In the genomic region with DNA sequence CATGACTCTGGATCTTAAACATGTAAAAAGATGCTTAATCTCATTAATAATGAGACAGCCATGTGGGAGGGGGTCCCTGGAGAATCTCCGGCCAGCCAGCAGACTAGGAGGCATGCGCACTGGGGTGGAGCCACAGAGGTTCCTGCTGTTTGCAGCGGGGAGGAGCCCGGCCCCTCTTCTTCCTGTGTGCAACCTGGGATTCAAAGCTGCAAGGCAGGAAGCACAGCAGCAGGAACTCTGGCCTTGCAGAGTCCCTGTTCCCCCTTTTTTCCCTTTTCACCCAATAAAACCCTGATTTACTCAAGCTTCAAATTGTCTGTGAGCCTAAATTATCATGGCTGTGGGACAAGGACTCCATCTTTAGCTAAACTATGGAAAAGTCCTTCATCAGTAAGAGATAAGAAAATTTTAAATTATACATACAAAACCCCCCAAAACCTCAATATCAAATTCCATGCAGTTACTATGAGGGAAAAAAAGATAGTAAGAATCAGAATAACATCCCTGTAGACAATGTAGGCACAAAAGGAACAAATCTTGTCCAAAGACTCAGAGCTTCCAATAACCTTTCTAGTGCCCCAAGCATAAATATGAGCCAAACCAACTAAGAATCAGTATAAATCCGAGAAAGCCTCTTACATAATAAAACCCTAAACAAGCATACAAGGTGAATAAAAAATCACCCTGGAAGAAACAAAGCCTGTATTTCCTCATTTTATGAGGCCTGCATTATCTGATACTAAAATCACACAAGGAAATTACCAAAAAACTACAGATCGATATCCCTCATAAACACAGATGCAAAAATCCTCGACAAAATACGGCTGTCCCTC, we compare ENCODE assay signal across 9 cellular contexts. TPM values are rescaled to one million over a fixed set of nuclear protein-coding genes. Genes with fewer than 3 reads are reported as not detected.
A peak's percentile ranks its signal among the peaks of the same experiment; 100 is the strongest.
DNase-seq lines count a peak whose midpoint lies in the region; ATAC-seq and TF ChIP-seq lines count a peak whose summit lies in the region.
"Had no signal": no experiment of that assay in that cellular context is flagged by ENCODE, and none has a peak within 500 bp of the region (broad histone marks: within the 10 kb centered on the region; RNA-seq: fewer than 3 reads in every experiment).

No MANE protein-coding gene starts in this region.

- TF ChIP-seq CTCF in BE2C (IDR thresholded peaks at IDR 0.05; ENCODE audit: low read depth, low read length): no peak
- TF ChIP-seq CTCF in cardiac muscle cell (IDR thresholded peaks at IDR 0.05; ENCODE audit: low read depth, low read length): no peak
- no peak for TF ChIP-seq CTCF in prostate gland (IDR thresholded peaks at IDR 0.05)

- peak overlapping the region; percentile 72 for H3K27ac Mint-ChIP-seq in activated T-cell treated with anti-CD3 and anti-CD28 coated beads, Interleukin-2, amount 50 U/mL, for 72 hours

- H3K9me3 ChIP-seq in BE2C (no peaks in the 10 kb centered on the region), HUES48 (ENCODE audit: control insufficient read depth, insufficient read depth, low read length) (no peaks in the 10 kb centered on the region), cardiac muscle cell (ENCODE audit: low read depth) (no peaks in the 10 kb centered on the region), prostate gland (no peaks in the 10 kb centered on the region)

- H3K4me1 Mint-ChIP-seq in activated T-cell treated with anti-CD3 and anti-CD28 coated beads, Interleukin-2, amount 50 U/mL, for 72 hours (ENCODE audit: low read depth): peaks cover 39% of the 10 kb centered on the region

- peak; percentile 78 for ATAC-seq in GM19452 (IDR thresholded peaks at IDR 0.05; ENCODE audit: unreplicated experiment)
- ATAC-seq in activated T-cell treated with anti-CD3 and anti-CD28 coated beads, Interleukin-2, amount 50 U/mL, for 72 hours (replicated peaks in 1 of 2): peak; percentile 53 to 71
- ATAC-seq: HCT116 had no signal

- H3K4me1 ChIP-seq in BE2C: peaks cover 18% of the 10 kb centered on the region
- H3K4me1 ChIP-seq in HUES48 (ENCODE audit: control insufficient read depth, insufficient read depth, low read length): peaks cover 24% of the 10 kb centered on the region
- H3K4me1 ChIP-seq in cardiac muscle cell (ENCODE audit: low read depth): peaks cover 9% of the 10 kb centered on the region
- no peaks in the 10 kb centered on the region for H3K4me1 ChIP-seq in prostate gland (replicated peaks)

- H3K9ac ChIP-seq in HUES48 (ENCODE audit: low read depth, low read length): peak overlapping the region; percentile 29; the same call in 1 of the 2 replicates

- no peaks in the 10 kb centered on the region for H3K27me3 Mint-ChIP-seq in activated T-cell treated with anti-CD3 and anti-CD28 coated beads, Interleukin-2, amount 50 U/mL, for 72 hours (ENCODE audit: low read depth)

- H3K9me3 Mint-ChIP-seq in activated T-cell treated with anti-CD3 and anti-CD28 coated beads, Interleukin-2, amount 50 U/mL, for 72 hours: no peaks in the 10 kb centered on the region

- no peaks in the 10 kb centered on the region for H3K36me3 Mint-ChIP-seq in activated T-cell treated with anti-CD3 and anti-CD28 coated beads, Interleukin-2, amount 50 U/mL, for 72 hours (ENCODE audit: insufficient read depth in 2 of 2)

- intact Hi-C loops in prostate gland (cut with DNase I): no loop called here

- DNase-seq in BE2C (peak; percentile 97), cardiac muscle cell (ENCODE audit: low read depth in 1 of 2, low spot score in 1 of 2) (peak; percentile 80 to 85), prostate gland (ENCODE audit: low spot score) (peak; percentile 35), cerebellar nuclear complex (lab: John Stamatoyannopoulos, UW) (no peak), occipital lobe (lab: John Stamatoyannopoulos, UW) (no peak)
- DNase-seq in activated T-cell treated with anti-CD3 and anti-CD28 coated beads, Interleukin-2, amount 50 U/mL, for 72 hours: peak; percentile 35 to 42

- H3K27me3 ChIP-seq in BE2C (no peaks in the 10 kb centered on the region), HUES48 (ENCODE audit: control insufficient read depth, insufficient read depth, low read length) (no peaks in the 10 kb centered on the region), cardiac muscle cell (no peaks in the 10 kb centered on the region), prostate gland (replicated peaks; ENCODE audit: insufficient read depth) (no peaks in the 10 kb centered on the region)

- 17% methylated on average over 8 of the region's 8 CpGs for WGBS in prostate gland

- H3K4me3 Mint-ChIP-seq in activated T-cell treated with anti-CD3 and anti-CD28 coated beads, Interleukin-2, amount 50 U/mL, for 72 hours: peak overlapping the region; percentile 53 to 66

- TF ChIP-seq POLR2A in prostate gland (IDR thresholded peaks at IDR 0.05): no peak

- H3K4me3 ChIP-seq in BE2C (ENCODE audit: low read depth, low read length): peak overlapping the region; percentile 29
- peak overlapping the region; percentile 20 for H3K4me3 ChIP-seq in HUES48 (ENCODE audit: low read depth, low read length)
- no peak overlapping the region for H3K4me3 ChIP-seq in cardiac muscle cell
- H3K4me3 ChIP-seq in prostate gland: no peak overlapping the region

- no peaks in the 10 kb centered on the region for H3K36me3 ChIP-seq in BE2C
- H3K36me3 ChIP-seq in HUES48 (ENCODE audit: control insufficient read depth, insufficient read depth, low read length): no peaks in the 10 kb centered on the region
- no peaks in the 10 kb centered on the region for H3K36me3 ChIP-seq in cardiac muscle cell
- H3K36me3 ChIP-seq in prostate gland: no peaks in the 10 kb centered on the region

- H3K27ac ChIP-seq in HUES48 (ENCODE audit: low read depth, low read length): peak overlapping the region; percentile 82
- H3K27ac ChIP-seq in cardiac muscle cell: peak overlapping the region; percentile 61
- no peak overlapping the region for H3K27ac ChIP-seq in prostate gland

RNA-seq across cellular contexts. Expression of a gene that starts 12.1 kb away (rescaled TPM):
- 107 TPM for polyA plus RNA-seq in BE2C (2012; ENCODE audit: insufficient read depth, insufficient read length, low read depth)
- 10 to 100 TPM; 25.7 to 32.1 TPM for total RNA-seq in activated T-cell treated with anti-CD3 and anti-CD28 coated beads, Interleukin-2, amount 50 U/mL, for 72 hours
- total RNA-seq in cardiac muscle cell: 78.1 and 103 TPM in 2 replicates
- 114 and 116 TPM in 2 replicates for polyA plus RNA-seq in cardiac muscle cell
- total RNA-seq in prostate gland: 100 to 1,000 TPM in 1 of 2 donors, 10 to 100 TPM in 1; 67.9 to 101 TPM
- total RNA-seq in occipital lobe: 37.3 TPM

RNA-seq across cellular contexts. Expression of a gene that starts 43.3 kb away (rescaled TPM):
- polyA plus RNA-seq in BE2C (2012; ENCODE audit: insufficient read depth, insufficient read length, low read depth): 8.1 TPM
- 10 to 100 TPM; 34.8 to 34.9 TPM for total RNA-seq in activated T-cell treated with anti-CD3 and anti-CD28 coated beads, Interleukin-2, amount 50 U/mL, for 72 hours
- total RNA-seq in cardiac muscle cell (14.5 and 29.0 TPM in 2 replicates), prostate gland (10 to 100 TPM; 21.5 to 35.9 TPM), occipital lobe (30.7 TPM)
- polyA plus RNA-seq in cardiac muscle cell: 22.7 and 27.2 TPM in 2 replicates

Comparison
In these comparisons a context has a peak if more than half of its experiments do, and no peak if none do; other contexts are left out.
1. DNase-seq: peak in BE2C (single experiment), activated T-cell treated with anti-CD3 and anti-CD28 coated beads, Interleukin-2, amount 50 U/mL, for 72 hours (2 of 2), cardiac muscle cell (2 of 2) and prostate gland (single experiment); none in cerebellar nuclear complex (0 of 2) and occipital lobe (single experiment).
2. H3K4me3 ChIP-seq: peak in BE2C (single experiment) and HUES48 (single experiment); none in cardiac muscle cell (single experiment) and prostate gland (0 of 2).
3. H3K27ac ChIP-seq: peak in HUES48 (single experiment) and cardiac muscle cell (single experiment); none in prostate gland (0 of 2).